In the genomic region with DNA sequence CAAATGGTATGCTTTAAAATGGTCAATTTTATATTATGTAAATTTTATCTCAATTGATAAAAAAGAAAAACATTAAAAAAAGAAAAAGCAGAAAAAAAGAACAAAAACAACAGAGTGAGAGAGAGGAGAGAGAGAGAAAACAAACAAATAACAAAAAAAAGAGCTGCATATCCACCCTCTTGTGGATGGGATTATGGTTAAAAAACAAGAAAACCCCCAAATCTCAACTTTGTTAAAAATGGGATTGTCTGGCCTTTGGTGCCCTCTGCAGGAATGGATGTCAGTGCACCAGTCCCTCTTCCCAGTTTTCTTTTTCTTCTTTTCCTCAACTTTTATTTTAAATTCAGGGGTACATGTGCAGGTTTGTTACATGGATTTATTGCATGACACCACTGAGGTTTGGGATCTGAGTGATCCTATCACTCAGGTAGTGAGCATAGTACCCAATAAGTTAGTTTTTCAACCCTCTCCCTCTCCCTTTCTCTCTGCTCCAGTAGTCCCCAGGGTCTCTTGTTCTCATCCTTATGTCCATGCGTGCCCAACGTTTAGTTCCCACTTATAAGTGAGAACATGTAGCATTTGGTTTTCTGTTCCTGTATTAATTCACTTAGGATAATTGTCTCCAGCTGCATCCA, we compare ENCODE assay signal across 8 cellular contexts. TPM values are rescaled to one million over a fixed set of nuclear protein-coding genes. Genes with fewer than 3 reads are reported as not detected.
A peak's percentile ranks its signal among the peaks of the same experiment; 100 is the strongest.
DNase-seq lines count a peak whose midpoint lies in the region; TF ChIP-seq lines count a peak whose summit lies in the region.

No MANE protein-coding gene starts in this region.

- no peaks in the 10 kb centered on the region for H3K9me3 ChIP-seq in fibroblast of lung (ENCODE audit: control insufficient read depth, insufficient read depth, low read depth, low read length)
- H3K9me3 ChIP-seq in ovary = no peaks in the 10 kb centered on the region

- no peaks in the 10 kb centered on the region for H3K36me3 ChIP-seq in fibroblast of lung (ENCODE audit: control insufficient read depth, insufficient read depth, low read length)
- H3K36me3 ChIP-seq in ovary = no peaks in the 10 kb centered on the region

- no peak overlapping the region for H2AFZ ChIP-seq in fibroblast of lung (ENCODE audit: low read length)

- no peaks in the 10 kb centered on the region for H4K20me1 ChIP-seq in fibroblast of lung (ENCODE audit: control insufficient read depth, extremely low read depth, insufficient read depth, low read length)

- H3K9ac ChIP-seq in fibroblast of lung (ENCODE audit: insufficient read depth, low read length) = no peak overlapping the region

- peak; percentile 79 for TF ChIP-seq CTCF in VCaP (conservative IDR thresholded peaks at IDR 0.05)
- peak; percentile 76 to 80 for TF ChIP-seq CTCF in fibroblast of lung (conservative IDR thresholded peaks at IDR 0.05 in 1 of 2, IDR thresholded peaks at IDR 0.05 in 1 of 2; ENCODE audit: low read depth in 1 of 2, low read length in 2 of 2)
- TF ChIP-seq CTCF in ovary (IDR thresholded peaks at IDR 0.05) = peak; percentile 24 to 66 (median 52)

- no peak overlapping the region for H3K4me3 ChIP-seq in fibroblast of lung (replicated peaks in 1 of 4; ENCODE audit: control extremely low read depth in 1 of 4, insufficient read depth in 1 of 4, low read depth in 3 of 4, low read length in 4 of 4)
- H3K4me3 ChIP-seq in ovary = no peak overlapping the region

- WGBS in ovary, 3 donors = 35 to 47% (median 40%) methylated on average over 2 of the region's 2 CpGs

- DNase-seq in NCI-H748 (lab: John Stamatoyannopoulos, UW; ENCODE audit: unreplicated experiment) (peak; percentile 1), NCI-H748 treated with DMSO at 0.1 percent for 48 hours (lab: John Stamatoyannopoulos, UW) (no peak), Kasumi-1 (lab: John Stamatoyannopoulos, UW) (peak; percentile 58 to 68), fibroblast of lung (ENCODE audit: low read depth in 2 of 2) (peak; percentile 27 to 67), ovary (peak in 3 of 5 donors; percentile 32 to 53 (median 33)), islet precursor cell (no peak), HuH-7.5 (ENCODE audit: low spot score) (no peak)

- H3K4me2 ChIP-seq in fibroblast of lung (ENCODE audit: extremely low read depth, insufficient read depth, low read length) = no peak overlapping the region

- H3K27ac ChIP-seq in VCaP (no peak overlapping the region), fibroblast of lung (ENCODE audit: insufficient read depth, low read length) (no peak overlapping the region), ovary (no peak overlapping the region)

- H3K27me3 ChIP-seq in fibroblast of lung (ENCODE audit: control insufficient read depth, insufficient read depth, low read length) (peaks cover 4% of the 10 kb centered on the region), ovary (no peaks in the 10 kb centered on the region)

- TF ChIP-seq EP300 in ovary (IDR thresholded peaks at IDR 0.05) = no peak

- H3K4me1 ChIP-seq in fibroblast of lung (ENCODE audit: control insufficient read depth, extremely low read depth, insufficient read depth, low read length) (no peaks in the 10 kb centered on the region), ovary (ENCODE audit: insufficient read depth) (no peaks in the 10 kb centered on the region)

- no peak for TF ChIP-seq POLR2A in ovary (IDR thresholded peaks at IDR 0.05)

- no peaks in the 10 kb centered on the region for H3K79me2 ChIP-seq in fibroblast of lung (ENCODE audit: control insufficient read depth, insufficient read depth, low read length)

- intact Hi-C loops in ovary (cut with DNase I) = no loop called here

RNA-seq across cellular contexts. Expression of gene RNF187, which starts 28.1 kb away (rescaled TPM):
- total RNA-seq in fibroblast of lung (89.5 and 123 TPM in 2 replicates), ovary (100 to 1,000 TPM in 5 of 7 donors, 10 to 100 TPM in 2; 37.9 to 165 (median 123) TPM)
- polyA plus RNA-seq in fibroblast of lung (46.1 and 62.4 TPM in 2 replicates), ovary (10 to 100 TPM; 32.2 to 43.0 TPM)
- polyA plus RNA-seq in fibroblast of lung (2012) = 103 and 131 TPM in 2 replicates
- 113 and 132 TPM in 2 replicates for polyA minus RNA-seq in fibroblast of lung (ENCODE audit: low replicate concordance)

Comparison
In these comparisons a context has a peak if more than half of its experiments do, and no peak if none do; other contexts are left out.
1. DNase-seq: peak in NCI-H748 (single experiment), Kasumi-1 (2 of 2), fibroblast of lung (2 of 2) and ovary (3 of 5); none in NCI-H748 treated with DMSO at 0.1 percent for 48 hours (single experiment), islet precursor cell (single experiment) and HuH-7.5 (single experiment).
2. Peak in every context shown above with its lines, with median percentiles within 50 percentile points of each other: CTCF ChIP-seq.